In genomic region chr4:8159522-8160232, GRCh38 we compare ENCODE assay signal across 8 cellular contexts. TPM values are rescaled to one million over a fixed set of nuclear protein-coding genes. Genes with fewer than 3 reads are reported as not detected.
DNase-seq lines count a peak whose midpoint lies in the region; ATAC-seq and TF ChIP-seq lines count a peak whose summit lies in the region.

No MANE protein-coding gene starts in this region.

- H3K9me3 Mint-ChIP-seq in GM23338 (no peaks in the 10 kb centered on the region), T-cell (no peaks in the 10 kb centered on the region)

- H3K9me2 ChIP-seq in GM23338 (ENCODE audit: insufficient read depth): no peaks in the 10 kb centered on the region

- no peaks in the 10 kb centered on the region for H4K20me1 ChIP-seq in GM23338 (replicated peaks; ENCODE audit: insufficient read depth)

- TF ChIP-seq CTCF in GM23338 (conservative IDR thresholded peaks at IDR 0.05; ENCODE audit: low read depth in 2 of 2) (no peak), cardiac muscle cell (IDR thresholded peaks at IDR 0.05; ENCODE audit: low read depth, low read length) (no peak), GM10266 (IDR thresholded peaks at IDR 0.05; ENCODE audit: control insufficient read depth, insufficient read depth, low read depth, missing control alignments) (no peak)

- H3K9ac ChIP-seq in skeletal muscle satellite cell (ENCODE audit: low read depth, low read length): peak overlapping the region; percentile 83

- H3K27me3 ChIP-seq in GM23338 (ENCODE audit: insufficient read depth): peaks cover 29% of the 10 kb centered on the region
- peaks cover 55% of the 10 kb centered on the region for H3K27me3 ChIP-seq in cardiac muscle cell
- H3K27me3 ChIP-seq in skeletal muscle satellite cell (ENCODE audit: control insufficient read depth, insufficient read depth, low read length): peaks cover 43% of the 10 kb centered on the region

- H3K4me3 Mint-ChIP-seq in GM23338: peak overlapping the region; percentile 63
- H3K4me3 Mint-ChIP-seq in T-cell: peak overlapping the region; percentile 95 to 98 (median 96)

- H3K4me1 Mint-ChIP-seq in GM23338 (peaks cover 16% of the 10 kb centered on the region), T-cell (peaks cover 14 to 18% (median 17%) of the 10 kb centered on the region in 3 donors)

- H3K4me1 ChIP-seq in GM23338 (ENCODE audit: insufficient read depth) (no peaks in the 10 kb centered on the region), cardiac muscle cell (ENCODE audit: low read depth) (no peaks in the 10 kb centered on the region), skeletal muscle satellite cell (ENCODE audit: control insufficient read depth, insufficient read depth, low read length) (peaks cover 12% of the 10 kb centered on the region)

- peak overlapping the region; percentile 76 for H3K4me3 ChIP-seq in GM23338
- peak overlapping the region; percentile 52 for H3K4me3 ChIP-seq in cardiac muscle cell
- H3K4me3 ChIP-seq in skeletal muscle satellite cell (ENCODE audit: low read length): peak overlapping the region; percentile 95

- H3K27ac ChIP-seq in GM23338 (ENCODE audit: low read depth) (no peak overlapping the region), cardiac muscle cell (no peak overlapping the region)

- H2AFZ ChIP-seq in GM23338: peak overlapping the region; percentile 94

- H3K27ac Mint-ChIP-seq in GM23338 (no peak overlapping the region), T-cell (no peak overlapping the region)

- H3F3A ChIP-seq in GM23338 (replicated peaks; ENCODE audit: low read depth): no peaks in the 10 kb centered on the region

- DNase-seq in GM23338 (ENCODE audit: low spot score) (peak; percentile 50), T-cell (peak in 1 of 34 experiments; percentile 11), cardiac muscle cell (ENCODE audit: low read depth in 1 of 2, low spot score in 1 of 2) (no peak), GM10266 (ENCODE audit: extremely low spot score) (no peak)
- no peak for DNase-seq in stimulated activated CD4-positive, alpha-beta T cell treated with anti-CD3 and anti-CD28 coated beads, Interleukin-4, amount 100 ng/mL, for 1 hour
- DNase-seq in stimulated activated CD4-positive, alpha-beta T cell treated with anti-CD3 and anti-CD28 coated beads, Interleukin-4, amount 100 ng/mL, for 4 hours: no peak
- DNase-seq in activated CD4-positive, alpha-beta T cell treated with anti-CD3 and anti-CD28 coated beads for 48 hours: no peak

- H3K9me3 ChIP-seq in cardiac muscle cell (ENCODE audit: low read depth): no peaks in the 10 kb centered on the region
- no peaks in the 10 kb centered on the region for H3K9me3 ChIP-seq in skeletal muscle satellite cell (replicated peaks; ENCODE audit: low read length)

- H3K27me3 Mint-ChIP-seq in GM23338 (ENCODE audit: insufficient read depth, low read depth, poor library complexity): peaks cover 26% of the 10 kb centered on the region
- H3K27me3 Mint-ChIP-seq in T-cell: peaks cover 0 to 4% of the 10 kb centered on the region in 2 donors

- H3K36me3 Mint-ChIP-seq in GM23338 (ENCODE audit: low read depth) (no peaks in the 10 kb centered on the region), T-cell (no peaks in the 10 kb centered on the region)

- POLR2A ChIA-PET in T-cell (lab: Charles Lee): interaction anchor here in 1 of 2 donors (0.5 kb wide), 1 partner anchor 281 kb away, joined by 3 read pairs; the partner anchor contains the start of genes ACOX3 and TRMT44

- peak overlapping the region; percentile 92 for H3K4me2 ChIP-seq in GM23338
- H3K4me2 ChIP-seq in skeletal muscle satellite cell (ENCODE audit: low read length): peak overlapping the region; percentile 100

- H3K36me3 ChIP-seq in GM23338 (ENCODE audit: insufficient read depth): no peaks in the 10 kb centered on the region
- H3K36me3 ChIP-seq in cardiac muscle cell: no peaks in the 10 kb centered on the region
- H3K36me3 ChIP-seq in skeletal muscle satellite cell (ENCODE audit: insufficient read depth, low read length): no peaks in the 10 kb centered on the region

- H3K79me2 ChIP-seq in GM23338 (replicated peaks; ENCODE audit: insufficient read depth): no peaks in the 10 kb centered on the region

- CTCF ChIA-PET in T-cell (lab: Charles Lee): no interaction called here

- ATAC-seq in GM23338: peak; percentile 13; the same call in 2 of the 3 replicates
- ATAC-seq in T-cell (replicated peaks in 1 of 4): no peak

TF ChIP-seq in GM23338, 12 proteins besides CTCF, POLR2A, EP300 and RAD21 (continues in another document):
- TF ChIP-seq JUNB (IDR thresholded peaks at IDR 0.05; ENCODE audit: unreplicated experiment) (no peak), ZNF462 (CRISPR knock-in tag; IDR thresholded peaks at IDR 0.05) (no peak), ZNF331 (CRISPR knock-in tag; IDR thresholded peaks at IDR 0.05; ENCODE audit: low read depth) (no peak), EZH2phosphoT487 (IDR thresholded peaks at IDR 0.05; ENCODE audit: unreplicated experiment) (no peak), NANOG (IDR thresholded peaks at IDR 0.05; ENCODE audit: borderline replicate concordance) (no peak)

RNA-seq across cellular contexts. Expression of gene ABLIM2, which starts 1.1 kb away (rescaled TPM):
- total RNA-seq in GM23338 (2014; rRNA removed; shearing (Covaris generic)): 1.0 and 4.3 TPM in 2 replicates
- 0.78 and 1.5 TPM in 2 replicates for polyA plus RNA-seq in GM23338 (2016; fragmentation: Nextera tagmentation; extraction: Ambion mirVana)
- 1 to 10 TPM; 2.6 to 7.0 (median 5.5) TPM for total RNA-seq in T-cell
- total RNA-seq in cardiac muscle cell: 5.8 and 7.4 TPM in 2 replicates
- polyA plus RNA-seq in cardiac muscle cell: 4.2 and 4.9 TPM in 2 replicates
- total RNA-seq in skeletal muscle satellite cell (2012; rRNA removed): 0.25 and 9.6 TPM in 2 replicates

RNA-seq across cellular contexts. Expression of gene SH3TC1, which starts 39.4 kb away (rescaled TPM):
- total RNA-seq in GM23338 (2014; rRNA removed; shearing (Covaris generic)): 0.07 TPM in 1 of 2 replicates, not detected in the other
- polyA plus RNA-seq in GM23338 (2016; fragmentation: Nextera tagmentation; extraction: Ambion mirVana): not detected in 2 replicates
- 100 to 1,000 TPM in 1 of 5 donors, 10 to 100 TPM in 4; 24.6 to 103 (median 40.3) TPM for total RNA-seq in T-cell
- total RNA-seq in cardiac muscle cell: 3.8 and 4.6 TPM in 2 replicates
- polyA plus RNA-seq in cardiac muscle cell: 0.57 and 2.9 TPM in 2 replicates
- total RNA-seq in skeletal muscle satellite cell (2012; rRNA removed): 11.7 and 17.5 TPM in 2 replicates
